Comparison of ENCODE assay signal across 1 cellular context in the genomic region with DNA sequence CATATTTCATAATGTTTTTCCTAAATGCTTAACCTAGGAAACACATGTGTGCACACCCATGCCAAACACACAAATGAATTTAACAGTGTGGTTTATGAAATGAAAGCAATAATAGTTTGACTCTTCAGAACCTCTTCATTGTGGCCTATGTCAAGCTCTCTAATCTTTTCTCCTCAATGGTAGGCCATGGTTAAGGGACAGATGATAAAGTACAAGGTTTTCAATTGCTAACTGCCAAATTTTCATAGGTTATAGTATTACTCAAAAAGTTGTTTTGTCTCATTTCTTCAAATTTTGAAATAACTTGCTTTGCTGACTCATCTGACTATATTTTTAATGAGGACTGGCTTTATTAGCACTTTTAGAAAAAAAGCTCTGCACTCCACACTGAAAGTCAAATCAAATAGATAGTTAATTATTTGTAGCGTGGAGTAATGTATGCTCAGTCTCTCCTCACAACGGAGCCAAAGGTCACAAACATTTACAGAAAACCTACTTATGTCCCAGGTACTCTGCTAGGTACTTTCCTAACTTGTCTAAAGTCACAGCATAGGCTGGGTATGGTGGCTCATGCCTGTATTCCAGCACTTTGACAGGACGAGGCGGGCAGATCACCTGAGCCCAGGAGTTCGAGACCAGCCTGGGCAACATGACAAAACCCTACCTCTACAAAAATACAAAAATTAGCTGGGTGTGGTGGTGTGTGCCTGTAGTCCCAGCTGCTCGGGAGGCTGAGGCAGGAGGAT.
TF ChIP-seq lines count a peak whose summit lies in the region.

No MANE protein-coding gene starts in this region.

TF ChIP-seq in HepG2, 621 proteins besides CTCF, POLR2A, EP300 and RAD21 (continued from another document and continues in another):
- TF ChIP-seq, protein P1, sequence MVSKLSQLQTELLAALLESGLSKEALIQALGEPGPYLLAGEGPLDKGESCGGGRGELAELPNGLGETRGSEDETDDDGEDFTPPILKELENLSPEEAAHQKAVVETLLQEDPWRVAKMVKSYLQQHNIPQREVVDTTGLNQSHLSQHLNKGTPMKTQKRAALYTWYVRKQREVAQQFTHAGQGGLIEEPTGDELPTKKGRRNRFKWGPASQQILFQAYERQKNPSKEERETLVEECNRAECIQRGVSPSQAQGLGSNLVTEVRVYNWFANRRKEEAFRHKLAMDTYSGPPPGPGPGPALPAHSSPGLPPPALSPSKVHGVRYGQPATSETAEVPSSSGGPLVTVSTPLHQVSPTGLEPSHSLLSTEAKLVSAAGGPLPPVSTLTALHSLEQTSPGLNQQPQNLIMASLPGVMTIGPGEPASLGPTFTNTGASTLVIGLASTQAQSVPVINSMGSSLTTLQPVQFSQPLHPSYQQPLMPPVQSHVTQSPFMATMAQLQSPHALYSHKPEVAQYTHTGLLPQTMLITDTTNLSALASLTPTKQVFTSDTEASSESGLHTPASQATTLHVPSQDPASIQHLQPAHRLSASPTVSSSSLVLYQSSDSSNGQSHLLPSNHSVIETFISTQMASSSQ (IDR thresholded peaks at IDR 0.05; ENCODE audit: low read depth) = peak; percentile 87
- TF ChIP-seq, protein P1 (CRISPR knock-in tag; IDR thresholded peaks at IDR 0.05; ENCODE audit: borderline replicate concordance) = peak; percentile 92; the same call in 1 of the 2 replicates
- TF ChIP-seq ZNF589 (CRISPR knock-in tag; conservative IDR thresholded peaks at IDR 0.05) (no peak), MTF1 (CRISPR knock-in tag; IDR thresholded peaks at IDR 0.05) (peak; percentile 87; the same call in 1 of the 2 replicates), ZNF232 (CRISPR knock-in tag; IDR thresholded peaks at IDR 0.05; ENCODE audit: borderline replicate concordance) (peak; percentile 56), NR2C2 (CRISPR knock-in tag; IDR thresholded peaks at IDR 0.05; ENCODE audit: borderline replicate concordance) (peak; percentile 52; the same call in 1 of the 2 replicates), HHEX (CRISPR knock-in tag; IDR thresholded peaks at IDR 0.05) (no peak), ZNF260 (CRISPR knock-in tag; IDR thresholded peaks at IDR 0.05; ENCODE audit: borderline replicate concordance, low read depth) (no peak), RCOR2 (CRISPR knock-in tag; IDR thresholded peaks at IDR 0.05) (peak; percentile 50; the same call in 1 of the 2 replicates), NCOR1 (IDR thresholded peaks at IDR 0.05; ENCODE audit: borderline replicate concordance, low read length) (peak; percentile 58; the same call in 1 of the 2 replicates), ZNF234 (CRISPR knock-in tag; conservative IDR thresholded peaks at IDR 0.05) (no peak), ZFP1 (CRISPR knock-in tag; IDR thresholded peaks at IDR 0.05) (no peak), TEAD3 (CRISPR knock-in tag; optimal IDR thresholded peaks at IDR 0.05; ENCODE audit: borderline replicate concordance) (peak; percentile 56), MBNL3 (CRISPR knock-in tag; conservative IDR thresholded peaks at IDR 0.05) (no peak), RNF2 (conservative IDR thresholded peaks at IDR 0.05; ENCODE audit: low read depth) (no peak), FOXA1 (IDR thresholded peaks at IDR 0.05) (no peak), FOXA1 (CRISPR knock-in tag; IDR thresholded peaks at IDR 0.05) (no peak), CREB1 (IDR thresholded peaks at IDR 0.05) (no peak), CREB1 (CRISPR knock-in tag; IDR thresholded peaks at IDR 0.05) (no peak), NBN (conservative IDR thresholded peaks at IDR 0.05) (no peak), POGZ (CRISPR knock-in tag; IDR thresholded peaks at IDR 0.05) (peak; percentile 88), ARNTL (CRISPR knock-in tag; IDR thresholded peaks at IDR 0.05) (no peak), ZNF792 (CRISPR knock-in tag; IDR thresholded peaks at IDR 0.05) (peak; percentile 56; the same call in 1 of the 2 replicates), HNF4G (IDR thresholded peaks at IDR 0.05; ENCODE audit: borderline replicate concordance, low read depth, low read length) (peak; percentile 72), HNF4G (CRISPR knock-in tag; IDR thresholded peaks at IDR 0.05; ENCODE audit: borderline replicate concordance, low read depth) (no peak), NONO (IDR thresholded peaks at IDR 0.05) (no peak), NONO (CRISPR knock-in tag; conservative IDR thresholded peaks at IDR 0.05) (peak; percentile 50; the same call in 1 of the 2 replicates), CEBPG (CRISPR knock-in tag; IDR thresholded peaks at IDR 0.05) (peak; percentile 36; the same call in 1 of the 2 replicates), ZFY (CRISPR knock-in tag; IDR thresholded peaks at IDR 0.05) (0 out of 2 replicates have a peak, but pooled peaks have one; percentile 24), POLR2G (IDR thresholded peaks at IDR 0.05; ENCODE audit: low read depth, low read length) (no peak), SOX6 (IDR thresholded peaks at IDR 0.05) (no peak), SOX6 (CRISPR knock-in tag; IDR thresholded peaks at IDR 0.05) (peak; percentile 56; the same call in 1 of the 2 replicates)
- TF ChIP-seq, protein P2, sequence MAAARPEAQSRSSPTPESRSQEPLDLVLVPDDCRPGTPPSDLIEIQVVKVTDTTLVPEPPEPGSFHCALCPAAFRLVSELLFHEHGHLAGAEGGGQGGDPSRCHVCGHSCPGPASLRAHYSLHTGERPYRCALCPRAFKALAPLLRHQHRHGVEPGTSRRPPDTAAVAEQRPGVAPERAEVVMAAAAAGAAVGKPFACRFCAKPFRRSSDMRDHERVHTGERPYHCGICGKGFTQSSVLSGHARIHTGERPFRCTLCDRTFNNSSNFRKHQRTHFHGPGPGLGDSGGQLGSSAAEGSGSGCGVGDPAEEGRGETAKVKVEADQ (CRISPR knock-in tag; IDR thresholded peaks at IDR 0.05; ENCODE audit: borderline replicate concordance) = 0 out of 2 replicates have a peak, but pooled peaks have one; percentile 36
- TF ChIP-seq, protein P3, sequence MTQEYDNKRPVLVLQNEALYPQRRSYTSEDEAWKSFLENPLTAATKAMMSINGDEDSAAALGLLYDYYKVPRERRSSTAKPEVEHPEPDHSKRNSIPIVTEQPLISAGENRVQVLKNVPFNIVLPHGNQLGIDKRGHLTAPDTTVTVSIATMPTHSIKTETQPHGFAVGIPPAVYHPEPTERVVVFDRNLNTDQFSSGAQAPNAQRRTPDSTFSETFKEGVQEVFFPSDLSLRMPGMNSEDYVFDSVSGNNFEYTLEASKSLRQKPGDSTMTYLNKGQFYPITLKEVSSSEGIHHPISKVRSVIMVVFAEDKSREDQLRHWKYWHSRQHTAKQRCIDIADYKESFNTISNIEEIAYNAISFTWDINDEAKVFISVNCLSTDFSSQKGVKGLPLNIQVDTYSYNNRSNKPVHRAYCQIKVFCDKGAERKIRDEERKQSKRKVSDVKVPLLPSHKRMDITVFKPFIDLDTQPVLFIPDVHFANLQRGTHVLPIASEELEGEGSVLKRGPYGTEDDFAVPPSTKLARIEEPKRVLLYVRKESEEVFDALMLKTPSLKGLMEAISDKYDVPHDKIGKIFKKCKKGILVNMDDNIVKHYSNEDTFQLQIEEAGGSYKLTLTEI (CRISPR knock-in tag; conservative IDR thresholded peaks at IDR 0.05) = no peak
- TF ChIP-seq, protein P4, sequence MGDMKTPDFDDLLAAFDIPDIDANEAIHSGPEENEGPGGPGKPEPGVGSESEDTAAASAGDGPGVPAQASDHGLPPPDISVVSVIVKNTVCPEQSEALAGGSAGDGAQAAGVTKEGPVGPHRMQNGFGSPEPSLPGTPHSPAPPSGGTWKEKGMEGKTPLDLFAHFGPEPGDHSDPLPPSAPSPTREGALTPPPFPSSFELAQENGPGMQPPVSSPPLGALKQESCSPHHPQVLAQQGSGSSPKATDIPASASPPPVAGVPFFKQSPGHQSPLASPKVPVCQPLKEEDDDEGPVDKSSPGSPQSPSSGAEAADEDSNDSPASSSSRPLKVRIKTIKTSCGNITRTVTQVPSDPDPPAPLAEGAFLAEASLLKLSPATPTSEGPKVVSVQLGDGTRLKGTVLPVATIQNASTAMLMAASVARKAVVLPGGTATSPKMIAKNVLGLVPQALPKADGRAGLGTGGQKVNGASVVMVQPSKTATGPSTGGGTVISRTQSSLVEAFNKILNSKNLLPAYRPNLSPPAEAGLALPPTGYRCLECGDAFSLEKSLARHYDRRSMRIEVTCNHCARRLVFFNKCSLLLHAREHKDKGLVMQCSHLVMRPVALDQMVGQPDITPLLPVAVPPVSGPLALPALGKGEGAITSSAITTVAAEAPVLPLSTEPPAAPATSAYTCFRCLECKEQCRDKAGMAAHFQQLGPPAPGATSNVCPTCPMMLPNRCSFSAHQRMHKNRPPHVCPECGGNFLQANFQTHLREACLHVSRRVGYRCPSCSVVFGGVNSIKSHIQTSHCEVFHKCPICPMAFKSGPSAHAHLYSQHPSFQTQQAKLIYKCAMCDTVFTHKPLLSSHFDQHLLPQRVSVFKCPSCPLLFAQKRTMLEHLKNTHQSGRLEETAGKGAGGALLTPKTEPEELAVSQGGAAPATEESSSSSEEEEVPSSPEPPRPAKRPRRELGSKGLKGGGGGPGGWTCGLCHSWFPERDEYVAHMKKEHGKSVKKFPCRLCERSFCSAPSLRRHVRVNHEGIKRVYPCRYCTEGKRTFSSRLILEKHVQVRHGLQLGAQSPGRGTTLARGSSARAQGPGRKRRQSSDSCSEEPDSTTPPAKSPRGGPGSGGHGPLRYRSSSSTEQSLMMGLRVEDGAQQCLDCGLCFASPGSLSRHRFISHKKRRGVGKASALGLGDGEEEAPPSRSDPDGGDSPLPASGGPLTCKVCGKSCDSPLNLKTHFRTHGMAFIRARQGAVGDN (CRISPR knock-in tag; IDR thresholded peaks at IDR 0.05) = peak; percentile 55
- TF ChIP-seq, protein P5, sequence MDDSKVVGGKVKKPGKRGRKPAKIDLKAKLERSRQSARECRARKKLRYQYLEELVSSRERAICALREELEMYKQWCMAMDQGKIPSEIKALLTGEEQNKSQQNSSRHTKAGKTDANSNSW (CRISPR knock-in tag; IDR thresholded peaks at IDR 0.05; ENCODE audit: borderline replicate concordance) = no peak
- TF ChIP-seq, protein P6, sequence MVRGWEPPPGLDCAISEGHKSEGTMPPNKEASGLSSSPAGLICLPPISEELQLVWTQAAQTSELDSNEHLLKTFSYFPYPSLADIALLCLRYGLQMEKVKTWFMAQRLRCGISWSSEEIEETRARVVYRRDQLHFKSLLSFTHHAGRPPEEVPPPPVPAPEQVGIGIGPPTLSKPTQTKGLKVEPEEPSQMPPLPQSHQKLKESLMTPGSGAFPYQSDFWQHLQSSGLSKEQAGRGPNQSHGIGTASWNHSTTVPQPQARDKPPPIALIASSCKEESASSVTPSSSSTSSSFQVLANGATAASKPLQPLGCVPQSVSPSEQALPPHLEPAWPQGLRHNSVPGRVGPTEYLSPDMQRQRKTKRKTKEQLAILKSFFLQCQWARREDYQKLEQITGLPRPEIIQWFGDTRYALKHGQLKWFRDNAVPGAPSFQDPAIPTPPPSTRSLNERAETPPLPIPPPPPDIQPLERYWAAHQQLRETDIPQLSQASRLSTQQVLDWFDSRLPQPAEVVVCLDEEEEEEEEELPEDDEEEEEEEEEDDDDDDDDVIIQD (CRISPR knock-in tag; IDR thresholded peaks at IDR 0.05; ENCODE audit: low read depth) = 0 out of 2 replicates have a peak, but pooled peaks have one; percentile 51
- TF ChIP-seq, protein P7, sequence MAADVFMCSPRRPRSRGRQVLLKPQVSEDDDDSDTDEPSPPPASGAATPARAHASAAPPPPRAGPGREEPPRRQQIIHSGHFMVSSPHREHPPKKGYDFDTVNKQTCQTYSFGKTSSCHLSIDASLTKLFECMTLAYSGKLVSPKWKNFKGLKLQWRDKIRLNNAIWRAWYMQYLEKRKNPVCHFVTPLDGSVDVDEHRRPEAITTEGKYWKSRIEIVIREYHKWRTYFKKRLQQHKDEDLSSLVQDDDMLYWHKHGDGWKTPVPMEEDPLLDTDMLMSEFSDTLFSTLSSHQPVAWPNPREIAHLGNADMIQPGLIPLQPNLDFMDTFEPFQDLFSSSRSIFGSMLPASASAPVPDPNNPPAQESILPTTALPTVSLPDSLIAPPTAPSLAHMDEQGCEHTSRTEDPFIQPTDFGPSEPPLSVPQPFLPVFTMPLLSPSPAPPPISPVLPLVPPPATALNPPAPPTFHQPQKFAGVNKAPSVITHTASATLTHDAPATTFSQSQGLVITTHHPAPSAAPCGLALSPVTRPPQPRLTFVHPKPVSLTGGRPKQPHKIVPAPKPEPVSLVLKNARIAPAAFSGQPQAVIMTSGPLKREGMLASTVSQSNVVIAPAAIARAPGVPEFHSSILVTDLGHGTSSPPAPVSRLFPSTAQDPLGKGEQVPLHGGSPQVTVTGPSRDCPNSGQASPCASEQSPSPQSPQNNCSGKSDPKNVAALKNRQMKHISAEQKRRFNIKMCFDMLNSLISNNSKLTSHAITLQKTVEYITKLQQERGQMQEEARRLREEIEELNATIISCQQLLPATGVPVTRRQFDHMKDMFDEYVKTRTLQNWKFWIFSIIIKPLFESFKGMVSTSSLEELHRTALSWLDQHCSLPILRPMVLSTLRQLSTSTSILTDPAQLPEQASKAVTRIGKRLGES (CRISPR knock-in tag; IDR thresholded peaks at IDR 0.05; ENCODE audit: borderline replicate concordance) = no peak
- TF ChIP-seq, protein P8, sequence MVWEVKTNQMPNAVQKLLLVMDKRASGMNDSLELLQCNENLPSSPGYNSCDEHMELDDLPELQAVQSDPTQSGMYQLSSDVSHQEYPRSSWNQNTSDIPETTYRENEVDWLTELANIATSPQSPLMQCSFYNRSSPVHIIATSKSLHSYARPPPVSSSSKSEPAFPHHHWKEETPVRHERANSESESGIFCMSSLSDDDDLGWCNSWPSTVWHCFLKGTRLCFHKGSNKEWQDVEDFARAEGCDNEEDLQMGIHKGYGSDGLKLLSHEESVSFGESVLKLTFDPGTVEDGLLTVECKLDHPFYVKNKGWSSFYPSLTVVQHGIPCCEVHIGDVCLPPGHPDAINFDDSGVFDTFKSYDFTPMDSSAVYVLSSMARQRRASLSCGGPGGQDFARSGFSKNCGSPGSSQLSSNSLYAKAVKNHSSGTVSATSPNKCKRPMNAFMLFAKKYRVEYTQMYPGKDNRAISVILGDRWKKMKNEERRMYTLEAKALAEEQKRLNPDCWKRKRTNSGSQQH (CRISPR knock-in tag; IDR thresholded peaks at IDR 0.05; ENCODE audit: low read depth) = no peak
